8 cellular contexts compared by ENCODE assay signal in genomic region chr2:144330951-144331651, GRCh38.
DNase-seq lines count a peak whose midpoint lies in the region; ATAC-seq and TF ChIP-seq lines count a peak whose summit lies in the region.

No MANE protein-coding gene starts in this region.

- peaks cover 14 to 17% of the 10 kb centered on the region in 2 donors for H3K4me1 ChIP-seq in duodenal mucosa (ENCODE audit: control insufficient read depth in 1 of 2, insufficient read depth in 2 of 2, low read length in 2 of 2)

- H3K9me3 ChIP-seq in duodenal mucosa (ENCODE audit: control insufficient read depth in 1 of 2, low read length in 2 of 2) = no peaks in the 10 kb centered on the region

- H3K27ac Mint-ChIP-seq in T-helper 2 cell treated with Interferon-gamma antibody and Interleukin-4, amounts not matched to agents 5 μg/mL and 100 μg/mL, for 36 hours = peak overlapping the region; percentile 97
- peak overlapping the region; percentile 87 to 93 for H3K27ac Mint-ChIP-seq in natural killer cell

- no peaks in the 10 kb centered on the region for H3K27me3 ChIP-seq in duodenal mucosa (ENCODE audit: control insufficient read depth in 1 of 2, insufficient read depth in 2 of 2, low read length in 2 of 2)

- H3K27ac ChIP-seq in duodenal mucosa (ENCODE audit: low read depth, low read length) = no peak overlapping the region

- no peak for TF ChIP-seq CTCF in natural killer cell (IDR thresholded peaks at IDR 0.05)

- no peaks in the 10 kb centered on the region for H3K36me3 ChIP-seq in duodenal mucosa (ENCODE audit: control insufficient read depth in 1 of 2, insufficient read depth in 2 of 2, low read length in 2 of 2)

- peaks cover 9% of the 10 kb centered on the region for H3K36me3 Mint-ChIP-seq in T-helper 2 cell treated with Interferon-gamma antibody and Interleukin-4, amounts not matched to agents 5 μg/mL and 100 μg/mL, for 36 hours (ENCODE audit: low read depth)
- no peaks in the 10 kb centered on the region for H3K36me3 Mint-ChIP-seq in natural killer cell

- H3K4me3 Mint-ChIP-seq in T-helper 2 cell treated with Interferon-gamma antibody and Interleukin-4, amounts not matched to agents 5 μg/mL and 100 μg/mL, for 36 hours = peak overlapping the region; percentile 96
- peak overlapping the region; percentile 91 for H3K4me3 Mint-ChIP-seq in natural killer cell

- peak; percentile 32 for DNase-seq in activated naive CD4-positive, alpha-beta T cell treated with Interleukin-2 at 50 U/mL for 16 hours
- DNase-seq in activated naive CD4-positive, alpha-beta T cell (lab: John Stamatoyannopoulos, UW) = no peak
- peak; percentile 42 for DNase-seq in T-helper 2 cell treated with Interferon-gamma antibody and Interleukin-4, amounts not matched to agents 5 μg/mL and 100 μg/mL, for 36 hours (ENCODE audit: low spot score)
- DNase-seq in natural killer cell = no peak

- peaks cover 45% of the 10 kb centered on the region for H3K4me1 Mint-ChIP-seq in T-helper 2 cell treated with Interferon-gamma antibody and Interleukin-4, amounts not matched to agents 5 μg/mL and 100 μg/mL, for 36 hours (ENCODE audit: low read depth)
- peaks cover 47 to 50% of the 10 kb centered on the region in 2 donors for H3K4me1 Mint-ChIP-seq in natural killer cell

- intact Hi-C loops in natural killer cell (cut with micrococcal nuclease) = loop anchor here (5.0 kb wide), 2 partner anchors 126 to 191 kb away; partner anchors contain the start of gene ZEB2

- ATAC-seq in natural killer cell (no peak), GM21825 (IDR thresholded peaks at IDR 0.05; ENCODE audit: unreplicated experiment) (no peak), HG02973 (IDR thresholded peaks at IDR 0.05; ENCODE audit: unreplicated experiment) (no peak), GM18498 (IDR thresholded peaks at IDR 0.05; ENCODE audit: unreplicated experiment) (no peak)

- peak overlapping the region; percentile 82 to 83 for H3K9ac ChIP-seq in duodenal mucosa (ENCODE audit: low read depth in 1 of 2, low read length in 2 of 2)

- H3K27me3 Mint-ChIP-seq in T-helper 2 cell treated with Interferon-gamma antibody and Interleukin-4, amounts not matched to agents 5 μg/mL and 100 μg/mL, for 36 hours (ENCODE audit: low read depth) = no peaks in the 10 kb centered on the region
- no peaks in the 10 kb centered on the region for H3K27me3 Mint-ChIP-seq in natural killer cell (ENCODE audit: low read depth in 2 of 2)

- H3K4me3 ChIP-seq in duodenal mucosa (ENCODE audit: low read depth in 1 of 2, low read length in 2 of 2) = peak overlapping the region; percentile 88 to 94

- H3K9me3 Mint-ChIP-seq in T-helper 2 cell treated with Interferon-gamma antibody and Interleukin-4, amounts not matched to agents 5 μg/mL and 100 μg/mL, for 36 hours = no peaks in the 10 kb centered on the region
- H3K9me3 Mint-ChIP-seq in natural killer cell = no peaks in the 10 kb centered on the region

Comparison
In these comparisons a context has a peak if more than half of its experiments do, and no peak if none do; other contexts are left out.
1. DNase-seq: peak in activated naive CD4-positive, alpha-beta T cell treated with Interleukin-2 at 50 U/mL for 16 hours (single experiment) and T-helper 2 cell treated with Interferon-gamma antibody and Interleukin-4, amounts not matched to agents 5 μg/mL and 100 μg/mL, for 36 hours (single experiment); none in activated naive CD4-positive, alpha-beta T cell (0 of 4) and natural killer cell (single experiment).